36 cellular contexts compared by ENCODE assay signal in the genomic region with DNA sequence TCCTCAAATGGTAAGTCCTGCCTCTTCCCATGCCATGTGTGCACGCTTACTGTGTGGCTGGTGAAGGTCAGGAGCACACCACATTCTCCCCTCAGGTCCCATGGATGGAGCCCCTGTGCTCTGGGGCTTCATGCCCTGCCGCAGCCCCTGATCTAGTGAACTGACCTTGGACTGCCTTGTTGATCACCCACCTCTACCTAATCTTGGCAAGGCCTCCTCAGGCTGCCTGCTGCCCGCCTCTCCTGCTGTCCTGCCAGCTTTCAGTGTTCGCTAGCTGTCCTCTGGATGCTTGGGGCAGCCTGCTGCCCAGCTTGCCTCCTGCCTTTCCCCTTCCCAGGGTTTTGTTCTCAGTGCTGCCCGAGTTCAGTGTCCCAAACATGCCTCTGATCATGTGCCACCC. TPM values are rescaled to one million over a fixed set of nuclear protein-coding genes. Genes with fewer than 3 reads are reported as not detected.
"Had no signal": no experiment of that assay in that cellular context is flagged by ENCODE, and none has a peak within 500 bp of the region (broad histone marks: within the 10 kb centered on the region; RNA-seq: fewer than 3 reads in every experiment).

No MANE protein-coding gene starts in this region.

- DNase-seq: activated CD4-positive, alpha-beta T cell treated with anti-CD3 and anti-CD28 coated beads for 1 hour; activated CD4-positive, alpha-beta T cell treated with anti-CD3 and anti-CD28 coated beads, Interleukin-2, amount 50 U/mL, for 1 hour; activated gamma-delta T cell; activated naive CD4-positive, alpha-beta T cell treated with anti-CD3 and anti-CD28 coated beads, Interleukin-2, amount 50 U/mL, for 16 hours; activated naive CD8-positive, alpha-beta T cell treated with anti-CD3 and anti-CD28 coated beads, Interleukin-2, amount 50 U/mL, for 24 hours; activated T-cell treated with anti-CD3 and anti-CD28 coated beads, Interleukin-2, amount 50 U/mL, for 1 hour; amygdala; central memory CD4-positive, alpha-beta T cell; effector CD4-positive, alpha-beta T cell; erythroblast; mesendoderm; natural killer cell; posterior cingulate gyrus; sigmoid colon; small intestine; stimulated activated CD4-positive, alpha-beta T cell treated with anti-CD3 and anti-CD28 coated beads, Interleukin-1b, Interleukin-23, amount 100 ng/mL, for 48 hours; stimulated activated CD4-positive, alpha-beta T cell treated with anti-CD3 and anti-CD28 coated beads, Interleukin-4, amount 100 ng/mL, for 4 hours; stimulated activated CD8-positive, alpha-beta memory T cell treated with anti-CD3 and anti-CD28 coated beads, Interleukin-4, amount 100 ng/mL, for 48 hours; stimulated activated naive B cell treated with anti-CD40 and anti-IgM and Interleukin-4, amounts not matched to agents 10 μg/mL and 1 μg/mL and 100 μg/mL, for 72 hours; stomach; T-helper 2 cell; thyroid gland; upper lobe of left lung had no signal

- H3K4me3 Mint-ChIP-seq: activated naive CD8-positive, alpha-beta T cell treated with anti-CD3 and anti-CD28 coated beads, Interleukin-2, amount 50 U/mL, for 24 hours; activated T-helper 1 cell treated with anti-CD3 and anti-CD28 coated beads, Interleukin-12 subunit alpha, Interleukin-12 subunit beta, Interleukin-2, Interleukin-4 antibody, amounts not matched to agents 30 ng/mL and 10 ng/mL and 1 ng/mL, durations not matched to agents 14 hours and 24 hours and 36 hours; dendritic cell treated with granulocyte-macrophage colony-stimulating factor and Interleukin-4, amounts not matched to agents 40 ng/mL and 50 ng/mL, for 4 days; natural killer cell; stimulated activated naive B cell treated with anti-CD40 and anti-IgM and Interleukin-4, amounts not matched to agents 10 μg/mL and 1 μg/mL and 100 μg/mL, for 72 hours had no signal

- H3K27ac ChIP-seq: gastroesophageal sphincter, sigmoid colon, stomach, thyroid gland, upper lobe of left lung, vagina had no signal

- H3K4me3 ChIP-seq: gastroesophageal sphincter, lung, sigmoid colon, stomach, thyroid gland, upper lobe of left lung, vagina had no signal

- H3K9me3 Mint-ChIP-seq: activated naive CD8-positive, alpha-beta T cell treated with anti-CD3 and anti-CD28 coated beads, Interleukin-2, amount 50 U/mL, for 24 hours; activated T-helper 1 cell treated with anti-CD3 and anti-CD28 coated beads, Interleukin-12 subunit alpha, Interleukin-12 subunit beta, Interleukin-2, Interleukin-4 antibody, amounts not matched to agents 30 ng/mL and 10 ng/mL and 1 ng/mL, durations not matched to agents 14 hours and 24 hours and 36 hours; dendritic cell treated with granulocyte-macrophage colony-stimulating factor and Interleukin-4, amounts not matched to agents 40 ng/mL and 50 ng/mL, for 4 days; natural killer cell; stimulated activated naive B cell treated with anti-CD40 and anti-IgM and Interleukin-4, amounts not matched to agents 10 μg/mL and 1 μg/mL and 100 μg/mL, for 72 hours had no signal

- H3K4me1 Mint-ChIP-seq: activated naive CD8-positive, alpha-beta T cell treated with anti-CD3 and anti-CD28 coated beads, Interleukin-2, amount 50 U/mL, for 24 hours had no signal

- H3K27me3 Mint-ChIP-seq: activated naive CD8-positive, alpha-beta T cell treated with anti-CD3 and anti-CD28 coated beads, Interleukin-2, amount 50 U/mL, for 24 hours; dendritic cell treated with granulocyte-macrophage colony-stimulating factor and Interleukin-4, amounts not matched to agents 40 ng/mL and 50 ng/mL, for 4 days; stimulated activated naive B cell treated with anti-CD40 and anti-IgM and Interleukin-4, amounts not matched to agents 10 μg/mL and 1 μg/mL and 100 μg/mL, for 72 hours had no signal

- H3K27me3 ChIP-seq: gastroesophageal sphincter, sigmoid colon, stomach, thyroid gland, upper lobe of left lung, vagina had no signal

- ATAC-seq: activated naive CD8-positive, alpha-beta T cell treated with anti-CD3 and anti-CD28 coated beads, Interleukin-2, amount 50 U/mL, for 24 hours; gastroesophageal sphincter; left lobe of liver; natural killer cell; SK-N-SH treated with all-trans-retinoic acid at 6 μM for 48 hours; stimulated activated naive B cell treated with anti-CD40 and anti-IgM and Interleukin-4, amounts not matched to agents 10 μg/mL and 1 μg/mL and 100 μg/mL, for 72 hours had no signal

- H3K36me3 Mint-ChIP-seq: natural killer cell had no signal

- H3K4me1 ChIP-seq: sigmoid colon, stomach, upper lobe of left lung had no signal

- H3K9me3 ChIP-seq: gastroesophageal sphincter, sigmoid colon, stomach, thyroid gland, upper lobe of left lung, vagina had no signal

- H3K27ac Mint-ChIP-seq: activated naive CD8-positive, alpha-beta T cell treated with anti-CD3 and anti-CD28 coated beads, Interleukin-2, amount 50 U/mL, for 24 hours; activated T-helper 1 cell treated with anti-CD3 and anti-CD28 coated beads, Interleukin-12 subunit alpha, Interleukin-12 subunit beta, Interleukin-2, Interleukin-4 antibody, amounts not matched to agents 30 ng/mL and 10 ng/mL and 1 ng/mL, durations not matched to agents 14 hours and 24 hours and 36 hours; dendritic cell treated with granulocyte-macrophage colony-stimulating factor and Interleukin-4, amounts not matched to agents 40 ng/mL and 50 ng/mL, for 4 days; stimulated activated naive B cell treated with anti-CD40 and anti-IgM and Interleukin-4, amounts not matched to agents 10 μg/mL and 1 μg/mL and 100 μg/mL, for 72 hours had no signal

RNA-seq across cellular contexts. Expression of a gene that starts 44.0 kb away (rescaled TPM):
- total RNA-seq: activated T-helper 1 cell treated with anti-CD3 and anti-CD28 coated beads, Interleukin-12 subunit alpha, Interleukin-12 subunit beta, Interleukin-2, Interleukin-4 antibody, amounts not matched to agents 30 ng/mL and 10 ng/mL and 1 ng/mL, durations not matched to agents 14 hours and 24 hours and 36 hours; fibroblast of lung; fibroblast of villous mesenchyme; kidney epithelial cell; left lobe of liver; lung; mononuclear cell; natural killer cell; osteoblast; renal cortical epithelial cell; sigmoid colon; stomach; thyroid gland; upper lobe of left lung; vagina had no signal
- polyA plus RNA-seq: fibroblast of lung, lung, sigmoid colon, small intestine, stomach had no signal
